In the genomic region with DNA sequence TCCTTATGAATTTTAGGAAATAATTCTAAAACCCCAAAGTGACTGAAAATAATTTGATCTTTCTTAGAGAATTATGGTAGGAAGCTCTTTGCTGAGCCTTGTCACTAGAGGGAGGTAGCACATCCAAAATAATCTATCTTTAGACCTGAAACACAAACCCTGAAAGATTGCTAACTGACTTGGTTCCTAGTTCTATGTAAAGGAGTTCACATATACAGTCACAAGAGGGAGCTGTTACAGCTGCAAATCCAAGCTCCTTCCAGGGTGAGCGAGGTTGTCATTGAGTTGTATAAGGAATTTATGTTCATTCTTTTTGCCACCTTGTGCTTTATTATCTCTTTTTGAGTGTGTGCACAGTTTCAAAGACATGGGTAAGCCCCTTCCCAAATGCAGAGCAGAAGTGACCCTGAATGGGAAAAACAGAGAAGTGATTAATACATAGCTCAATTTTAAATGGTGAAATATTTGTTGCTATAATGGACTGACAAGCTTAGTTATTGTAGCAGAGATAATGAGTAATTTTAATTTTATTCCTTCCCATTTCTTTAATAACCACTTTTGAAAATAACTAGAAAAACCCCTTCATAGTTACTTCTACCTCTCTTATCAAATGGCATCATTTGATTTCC, we compare ENCODE assay signal across 8 cellular contexts.
DNase-seq lines count a peak whose midpoint lies in the region; ATAC-seq, FAIRE-seq and TF ChIP-seq lines count a peak whose summit lies in the region.

No MANE protein-coding gene starts in this region.

- DNase-seq in MCF 10A (ENCODE audit: unreplicated experiment) (peak; percentile 57), breast epithelium (ENCODE audit: low spot score in 2 of 2) (no peak), KBM-7 (peak; percentile 68), T-helper 17 cell (no peak), foreskin melanocyte (peak; percentile 19), small intestine (peak; percentile 58), NCI-H2196 (lab: John Stamatoyannopoulos, UW; ENCODE audit: unreplicated experiment) (no peak)

- 0 to 9% (median 3%) methylated on average over 1 of the region's 1 CpG for WGBS in small intestine, 3 donors

- H3K4me1 Mint-ChIP-seq in MCF 10A (ENCODE audit: insufficient read depth, unreplicated experiment) (peaks cover 6% of the 10 kb centered on the region), T-helper 17 cell (no peaks in the 10 kb centered on the region)

- intact Hi-C loops in MCF 10A (cut with micrococcal nuclease) = loop anchor here (1.0 kb wide), 2 partner anchors 76 to 89 kb away; no protein-coding TSS in a partner anchor
- intact Hi-C loops in breast epithelium (cut with DNase I; ENCODE audit: low total_unique reads) = no loop called here

- H3K9me3 Mint-ChIP-seq in MCF 10A (ENCODE audit: unreplicated experiment) = no peaks in the 10 kb centered on the region

- CTCF ChIA-PET in MCF 10A (lab: Yijun Ruan, JAX) = interaction anchor here (0.6 to 3.4 kb wide), 54 partner anchors 8 to 427 kb away, joined by 3 to 25 read pairs (median 4); no protein-coding TSS in a partner anchor

- no peaks in the 10 kb centered on the region for H3K27me3 ChIP-seq in breast epithelium
- no peaks in the 10 kb centered on the region for H3K27me3 ChIP-seq in small intestine (ENCODE audit: control insufficient read depth in 2 of 2, insufficient read depth in 2 of 2, low read length in 2 of 2)

- no TSS peak for BruUV-seq in MCF 10A (replicated peaks; lab: Mats Ljungman, UMichigan)

- H3K4me3 Mint-ChIP-seq in MCF 10A (ENCODE audit: unreplicated experiment) = no peak overlapping the region
- peak overlapping the region; percentile 19 for H3K4me3 Mint-ChIP-seq in T-helper 17 cell

- H3K27ac Mint-ChIP-seq in MCF 10A (ENCODE audit: low read depth, unreplicated experiment) = no peak overlapping the region
- H3K27ac Mint-ChIP-seq in T-helper 17 cell = no peak overlapping the region

- H3K27me3 Mint-ChIP-seq in MCF 10A (ENCODE audit: insufficient read depth, unreplicated experiment) (peaks cover 12% of the 10 kb centered on the region), T-helper 17 cell (no peaks in the 10 kb centered on the region)

- TF ChIP-seq CTCF in MCF 10A (IDR thresholded peaks at IDR 0.05; ENCODE audit: unreplicated experiment) = peak; percentile 64
- peak in 1 of 3 donors; percentile 23 for TF ChIP-seq CTCF in breast epithelium (IDR thresholded peaks at IDR 0.05)

- peak; percentile 76 for ATAC-seq in T-helper 17 cell
- no peak for ATAC-seq in GM19035 (IDR thresholded peaks at IDR 0.05; ENCODE audit: unreplicated experiment)

- in situ Hi-C loops in KBM-7 (cut with MboI; ENCODE audit: low pct_unique_long_range_greater_than_20kb, low sequenced_read_pairs) = no loop called here

- no peak for FAIRE-seq in small intestine (lab: Jason Lieb, UNC)

- H3K9me3 ChIP-seq in breast epithelium = peaks cover 0 to 8% of the 10 kb centered on the region in 2 donors
- no peaks in the 10 kb centered on the region for H3K9me3 ChIP-seq in T-helper 17 cell (ENCODE audit: control insufficient read depth, low read length, poor library complexity, severe bottlenecking)
- no peaks in the 10 kb centered on the region for H3K9me3 ChIP-seq in small intestine (ENCODE audit: control insufficient read depth, low read depth)

- H3K36me3 ChIP-seq in breast epithelium (no peaks in the 10 kb centered on the region), small intestine (ENCODE audit: control insufficient read depth in 2 of 2, insufficient read depth in 2 of 2, low read length in 2 of 2) (no peaks in the 10 kb centered on the region)

- H3K4me3 ChIP-seq in breast epithelium (no peak overlapping the region), small intestine (ENCODE audit: low read depth in 1 of 2, low read length in 2 of 2) (no peak overlapping the region)

- H3K27ac ChIP-seq in breast epithelium (no peak overlapping the region), small intestine (ENCODE audit: low read depth in 1 of 2, low read length in 1 of 2) (no peak overlapping the region)

- H3K4me1 ChIP-seq in breast epithelium (no peaks in the 10 kb centered on the region), small intestine (ENCODE audit: control insufficient read depth in 2 of 2, insufficient read depth in 1 of 2, low read depth in 1 of 2, low read length in 1 of 2) (no peaks in the 10 kb centered on the region)

- no peak for TF ChIP-seq POLR2A in breast epithelium (IDR thresholded peaks at IDR 0.05)

- POLR2A ChIA-PET in MCF 10A (lab: Yijun Ruan, JAX) = interaction anchor here (0.6 to 0.9 kb wide), 4 partner anchors 66 to 612 kb away, joined by 3 read pairs; no protein-coding TSS in a partner anchor

- H3K36me3 Mint-ChIP-seq in MCF 10A (ENCODE audit: insufficient read depth, unreplicated experiment) (no peaks in the 10 kb centered on the region), T-helper 17 cell (ENCODE audit: low read depth) (no peaks in the 10 kb centered on the region)

Comparison
In these comparisons a context has a peak if more than half of its experiments do, and no peak if none do; other contexts are left out.
1. DNase-seq: peak in MCF 10A (single experiment), KBM-7 (single experiment), foreskin melanocyte (single experiment) and small intestine (single experiment); none in breast epithelium (0 of 2), T-helper 17 cell (0 of 3) and NCI-H2196 (single experiment).